Comparison of ENCODE assay signal across 1 cellular context in genomic region chr1:154999651-155000474, GRCh38.
TF ChIP-seq lines count a peak whose summit lies in the region.

No MANE protein-coding gene starts in this region.

TF ChIP-seq in HepG2, 621 proteins besides CTCF, POLR2A, EP300 and RAD21 (continued from another document and continues in another):
- TF ChIP-seq, protein P1, sequence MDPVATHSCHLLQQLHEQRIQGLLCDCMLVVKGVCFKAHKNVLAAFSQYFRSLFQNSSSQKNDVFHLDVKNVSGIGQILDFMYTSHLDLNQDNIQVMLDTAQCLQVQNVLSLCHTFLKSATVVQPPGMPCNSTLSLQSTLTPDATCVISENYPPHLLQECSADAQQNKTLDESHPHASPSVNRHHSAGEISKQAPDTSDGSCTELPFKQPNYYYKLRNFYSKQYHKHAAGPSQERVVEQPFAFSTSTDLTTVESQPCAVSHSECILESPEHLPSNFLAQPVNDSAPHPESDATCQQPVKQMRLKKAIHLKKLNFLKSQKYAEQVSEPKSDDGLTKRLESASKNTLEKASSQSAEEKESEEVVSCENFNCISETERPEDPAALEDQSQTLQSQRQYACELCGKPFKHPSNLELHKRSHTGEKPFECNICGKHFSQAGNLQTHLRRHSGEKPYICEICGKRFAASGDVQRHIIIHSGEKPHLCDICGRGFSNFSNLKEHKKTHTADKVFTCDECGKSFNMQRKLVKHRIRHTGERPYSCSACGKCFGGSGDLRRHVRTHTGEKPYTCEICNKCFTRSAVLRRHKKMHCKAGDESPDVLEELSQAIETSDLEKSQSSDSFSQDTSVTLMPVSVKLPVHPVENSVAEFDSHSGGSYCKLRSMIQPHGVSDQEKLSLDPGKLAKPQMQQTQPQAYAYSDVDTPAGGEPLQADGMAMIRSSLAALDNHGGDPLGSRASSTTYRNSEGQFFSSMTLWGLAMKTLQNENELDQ (CRISPR knock-in tag; IDR thresholded peaks at IDR 0.05; ENCODE audit: borderline replicate concordance), result 0 out of 2 replicates have a peak, but pooled peaks have one; percentile 17
- TF ChIP-seq NRL (CRISPR knock-in tag; IDR thresholded peaks at IDR 0.05; ENCODE audit: borderline replicate concordance), result no peak
- TF ChIP-seq ZFP1 (CRISPR knock-in tag; IDR thresholded peaks at IDR 0.05), result no peak
- no peak for TF ChIP-seq NFRKB (IDR thresholded peaks at IDR 0.05)
- TF ChIP-seq ZFP90 (CRISPR knock-in tag; IDR thresholded peaks at IDR 0.05; ENCODE audit: borderline replicate concordance), result no peak; the same call in 1 of the 2 replicates
- TF ChIP-seq IKZF4 (CRISPR knock-in tag; IDR thresholded peaks at IDR 0.05; ENCODE audit: borderline replicate concordance, low read depth, not compliant biosample characterization), result no peak
- peak; percentile 58; the same call in 1 of the 2 replicates for TF ChIP-seq ZNF607 (CRISPR knock-in tag; IDR thresholded peaks at IDR 0.05; ENCODE audit: borderline replicate concordance)
- TF ChIP-seq ZFP62 (CRISPR knock-in tag; IDR thresholded peaks at IDR 0.05), result no peak
- TF ChIP-seq GPBP1L1 (CRISPR knock-in tag; IDR thresholded peaks at IDR 0.05), result no peak
- TF ChIP-seq HNRNPH1 (optimal IDR thresholded peaks at IDR 0.05; ENCODE audit: low read depth, low read length), result no peak
- TF ChIP-seq ZMAT3 (CRISPR knock-in tag; conservative IDR thresholded peaks at IDR 0.05), result peak; percentile 59; the same call in 1 of the 2 replicates
- TF ChIP-seq, protein P2, sequence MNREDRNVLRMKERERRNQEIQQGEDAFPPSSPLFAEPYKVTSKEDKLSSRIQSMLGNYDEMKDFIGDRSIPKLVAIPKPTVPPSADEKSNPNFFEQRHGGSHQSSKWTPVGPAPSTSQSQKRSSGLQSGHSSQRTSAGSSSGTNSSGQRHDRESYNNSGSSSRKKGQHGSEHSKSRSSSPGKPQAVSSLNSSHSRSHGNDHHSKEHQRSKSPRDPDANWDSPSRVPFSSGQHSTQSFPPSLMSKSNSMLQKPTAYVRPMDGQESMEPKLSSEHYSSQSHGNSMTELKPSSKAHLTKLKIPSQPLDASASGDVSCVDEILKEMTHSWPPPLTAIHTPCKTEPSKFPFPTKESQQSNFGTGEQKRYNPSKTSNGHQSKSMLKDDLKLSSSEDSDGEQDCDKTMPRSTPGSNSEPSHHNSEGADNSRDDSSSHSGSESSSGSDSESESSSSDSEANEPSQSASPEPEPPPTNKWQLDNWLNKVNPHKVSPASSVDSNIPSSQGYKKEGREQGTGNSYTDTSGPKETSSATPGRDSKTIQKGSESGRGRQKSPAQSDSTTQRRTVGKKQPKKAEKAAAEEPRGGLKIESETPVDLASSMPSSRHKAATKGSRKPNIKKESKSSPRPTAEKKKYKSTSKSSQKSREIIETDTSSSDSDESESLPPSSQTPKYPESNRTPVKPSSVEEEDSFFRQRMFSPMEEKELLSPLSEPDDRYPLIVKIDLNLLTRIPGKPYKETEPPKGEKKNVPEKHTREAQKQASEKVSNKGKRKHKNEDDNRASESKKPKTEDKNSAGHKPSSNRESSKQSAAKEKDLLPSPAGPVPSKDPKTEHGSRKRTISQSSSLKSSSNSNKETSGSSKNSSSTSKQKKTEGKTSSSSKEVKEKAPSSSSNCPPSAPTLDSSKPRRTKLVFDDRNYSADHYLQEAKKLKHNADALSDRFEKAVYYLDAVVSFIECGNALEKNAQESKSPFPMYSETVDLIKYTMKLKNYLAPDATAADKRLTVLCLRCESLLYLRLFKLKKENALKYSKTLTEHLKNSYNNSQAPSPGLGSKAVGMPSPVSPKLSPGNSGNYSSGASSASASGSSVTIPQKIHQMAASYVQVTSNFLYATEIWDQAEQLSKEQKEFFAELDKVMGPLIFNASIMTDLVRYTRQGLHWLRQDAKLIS (CRISPR knock-in tag; IDR thresholded peaks at IDR 0.05), result no peak; the same call in 1 of the 2 replicates
- TF ChIP-seq, protein P3, sequence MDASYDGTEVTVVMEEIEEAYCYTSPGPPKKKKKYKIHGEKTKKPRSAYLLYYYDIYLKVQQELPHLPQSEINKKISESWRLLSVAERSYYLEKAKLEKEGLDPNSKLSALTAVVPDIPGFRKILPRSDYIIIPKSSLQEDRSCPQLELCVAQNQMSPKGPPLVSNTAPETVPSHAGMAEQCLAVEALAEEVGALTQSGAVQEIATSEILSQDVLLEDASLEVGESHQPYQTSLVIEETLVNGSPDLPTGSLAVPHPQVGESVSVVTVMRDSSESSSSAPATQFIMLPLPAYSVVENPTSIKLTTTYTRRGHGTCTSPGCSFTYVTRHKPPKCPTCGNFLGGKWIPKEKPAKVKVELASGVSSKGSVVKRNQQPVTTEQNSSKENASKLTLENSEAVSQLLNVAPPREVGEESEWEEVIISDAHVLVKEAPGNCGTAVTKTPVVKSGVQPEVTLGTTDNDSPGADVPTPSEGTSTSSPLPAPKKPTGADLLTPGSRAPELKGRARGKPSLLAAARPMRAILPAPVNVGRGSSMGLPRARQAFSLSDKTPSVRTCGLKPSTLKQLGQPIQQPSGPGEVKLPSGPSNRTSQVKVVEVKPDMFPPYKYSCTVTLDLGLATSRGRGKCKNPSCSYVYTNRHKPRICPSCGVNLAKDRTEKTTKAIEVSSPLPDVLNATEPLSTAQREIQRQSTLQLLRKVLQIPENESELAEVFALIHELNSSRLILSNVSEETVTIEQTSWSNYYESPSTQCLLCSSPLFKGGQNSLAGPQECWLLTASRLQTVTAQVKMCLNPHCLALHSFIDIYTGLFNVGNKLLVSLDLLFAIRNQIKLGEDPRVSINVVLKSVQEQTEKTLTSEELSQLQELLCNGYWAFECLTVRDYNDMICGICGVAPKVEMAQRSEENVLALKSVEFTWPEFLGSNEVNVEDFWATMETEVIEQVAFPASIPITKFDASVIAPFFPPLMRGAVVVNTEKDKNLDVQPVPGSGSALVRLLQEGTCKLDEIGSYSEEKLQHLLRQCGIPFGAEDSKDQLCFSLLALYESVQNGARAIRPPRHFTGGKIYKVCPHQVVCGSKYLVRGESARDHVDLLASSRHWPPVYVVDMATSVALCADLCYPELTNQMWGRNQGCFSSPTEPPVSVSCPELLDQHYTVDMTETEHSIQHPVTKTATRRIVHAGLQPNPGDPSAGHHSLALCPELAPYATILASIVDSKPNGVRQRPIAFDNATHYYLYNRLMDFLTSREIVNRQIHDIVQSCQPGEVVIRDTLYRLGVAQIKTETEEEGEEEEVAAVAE (CRISPR knock-in tag; IDR thresholded peaks at IDR 0.05; ENCODE audit: borderline replicate concordance), result no peak
- no peak; the same call in none of the 2 replicates for TF ChIP-seq AKAP8 (CRISPR knock-in tag; IDR thresholded peaks at IDR 0.05)
- TF ChIP-seq ZNF367 (CRISPR knock-in tag; IDR thresholded peaks at IDR 0.05; ENCODE audit: borderline replicate concordance), result no peak
- TF ChIP-seq ZNF7 (CRISPR knock-in tag; IDR thresholded peaks at IDR 0.05), result no peak
- no peak for TF ChIP-seq ZNF749 (CRISPR knock-in tag; IDR thresholded peaks at IDR 0.05; ENCODE audit: borderline replicate concordance)
- TF ChIP-seq ZFY (CRISPR knock-in tag; IDR thresholded peaks at IDR 0.05), result peak; percentile 64; the same call in 1 of the 2 replicates
- peak in 1 of 2 experiments; percentile 73; a peak in 2 of 4 replicates for TF ChIP-seq KLF16 (CRISPR knock-in tag; IDR thresholded peaks at IDR 0.05)
- TF ChIP-seq ZKSCAN8 (CRISPR knock-in tag; IDR thresholded peaks at IDR 0.05; ENCODE audit: borderline replicate concordance), result no peak
- TF ChIP-seq, protein P4, sequence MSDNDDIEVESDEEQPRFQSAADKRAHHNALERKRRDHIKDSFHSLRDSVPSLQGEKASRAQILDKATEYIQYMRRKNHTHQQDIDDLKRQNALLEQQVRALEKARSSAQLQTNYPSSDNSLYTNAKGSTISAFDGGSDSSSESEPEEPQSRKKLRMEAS (IDR thresholded peaks at IDR 0.05), result peak; percentile 83
- TF ChIP-seq MEIS2 (CRISPR knock-in tag; IDR thresholded peaks at IDR 0.05), result no peak
- TF ChIP-seq ZNF142 (CRISPR knock-in tag; IDR thresholded peaks at IDR 0.05), result no peak
- no peak for TF ChIP-seq PCBP2 (optimal IDR thresholded peaks at IDR 0.05; ENCODE audit: low read depth, low read length, poor library complexity, severe bottlenecking)
- TF ChIP-seq ARHGAP35 (CRISPR knock-in tag; IDR thresholded peaks at IDR 0.05; ENCODE audit: borderline replicate concordance), result no peak
- TF ChIP-seq MTA3 (CRISPR knock-in tag; IDR thresholded peaks at IDR 0.05), result no peak
- no peak for TF ChIP-seq FOXP1 (IDR thresholded peaks at IDR 0.05)
- TF ChIP-seq FOXP1 (CRISPR knock-in tag; IDR thresholded peaks at IDR 0.05), result no peak
- 0 out of 2 replicates have a peak, but pooled peaks have one; percentile 19 for TF ChIP-seq HNRNPL (IDR thresholded peaks at IDR 0.05; ENCODE audit: low read depth, low read length)
- no peak; the same call in 1 of the 2 replicates for TF ChIP-seq RBFOX2 (IDR thresholded peaks at IDR 0.05; ENCODE audit: low read depth, low read length)
- no peak for TF ChIP-seq IRF2 (CRISPR knock-in tag; IDR thresholded peaks at IDR 0.05)
- TF ChIP-seq SRSF9 (IDR thresholded peaks at IDR 0.05; ENCODE audit: borderline replicate concordance, insufficient read depth, low read depth, low read length, poor library complexity, severe bottlenecking), result no peak
- TF ChIP-seq, protein P5, sequence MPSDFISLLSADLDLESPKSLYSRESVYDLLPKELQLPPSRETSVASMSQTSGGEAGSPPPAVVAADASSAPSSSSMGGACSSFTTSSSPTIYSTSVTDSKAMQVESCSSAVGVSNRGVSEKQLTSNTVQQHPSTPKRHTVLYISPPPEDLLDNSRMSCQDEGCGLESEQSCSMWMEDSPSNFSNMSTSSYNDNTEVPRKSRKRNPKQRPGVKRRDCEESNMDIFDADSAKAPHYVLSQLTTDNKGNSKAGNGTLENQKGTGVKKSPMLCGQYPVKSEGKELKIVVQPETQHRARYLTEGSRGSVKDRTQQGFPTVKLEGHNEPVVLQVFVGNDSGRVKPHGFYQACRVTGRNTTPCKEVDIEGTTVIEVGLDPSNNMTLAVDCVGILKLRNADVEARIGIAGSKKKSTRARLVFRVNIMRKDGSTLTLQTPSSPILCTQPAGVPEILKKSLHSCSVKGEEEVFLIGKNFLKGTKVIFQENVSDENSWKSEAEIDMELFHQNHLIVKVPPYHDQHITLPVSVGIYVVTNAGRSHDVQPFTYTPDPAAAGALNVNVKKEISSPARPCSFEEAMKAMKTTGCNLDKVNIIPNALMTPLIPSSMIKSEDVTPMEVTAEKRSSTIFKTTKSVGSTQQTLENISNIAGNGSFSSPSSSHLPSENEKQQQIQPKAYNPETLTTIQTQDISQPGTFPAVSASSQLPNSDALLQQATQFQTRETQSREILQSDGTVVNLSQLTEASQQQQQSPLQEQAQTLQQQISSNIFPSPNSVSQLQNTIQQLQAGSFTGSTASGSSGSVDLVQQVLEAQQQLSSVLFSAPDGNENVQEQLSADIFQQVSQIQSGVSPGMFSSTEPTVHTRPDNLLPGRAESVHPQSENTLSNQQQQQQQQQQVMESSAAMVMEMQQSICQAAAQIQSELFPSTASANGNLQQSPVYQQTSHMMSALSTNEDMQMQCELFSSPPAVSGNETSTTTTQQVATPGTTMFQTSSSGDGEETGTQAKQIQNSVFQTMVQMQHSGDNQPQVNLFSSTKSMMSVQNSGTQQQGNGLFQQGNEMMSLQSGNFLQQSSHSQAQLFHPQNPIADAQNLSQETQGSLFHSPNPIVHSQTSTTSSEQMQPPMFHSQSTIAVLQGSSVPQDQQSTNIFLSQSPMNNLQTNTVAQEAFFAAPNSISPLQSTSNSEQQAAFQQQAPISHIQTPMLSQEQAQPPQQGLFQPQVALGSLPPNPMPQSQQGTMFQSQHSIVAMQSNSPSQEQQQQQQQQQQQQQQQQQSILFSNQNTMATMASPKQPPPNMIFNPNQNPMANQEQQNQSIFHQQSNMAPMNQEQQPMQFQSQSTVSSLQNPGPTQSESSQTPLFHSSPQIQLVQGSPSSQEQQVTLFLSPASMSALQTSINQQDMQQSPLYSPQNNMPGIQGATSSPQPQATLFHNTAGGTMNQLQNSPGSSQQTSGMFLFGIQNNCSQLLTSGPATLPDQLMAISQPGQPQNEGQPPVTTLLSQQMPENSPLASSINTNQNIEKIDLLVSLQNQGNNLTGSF (CRISPR knock-in tag; IDR thresholded peaks at IDR 0.05), result no peak
- TF ChIP-seq ZNF343 (CRISPR knock-in tag; IDR thresholded peaks at IDR 0.05), result no peak
- no peak for TF ChIP-seq ZNF260 (CRISPR knock-in tag; IDR thresholded peaks at IDR 0.05; ENCODE audit: borderline replicate concordance, low read depth)
- TF ChIP-seq FOXM1 (CRISPR knock-in tag; IDR thresholded peaks at IDR 0.05), result no peak
